8 cellular contexts compared by ENCODE assay signal in the genomic region with DNA sequence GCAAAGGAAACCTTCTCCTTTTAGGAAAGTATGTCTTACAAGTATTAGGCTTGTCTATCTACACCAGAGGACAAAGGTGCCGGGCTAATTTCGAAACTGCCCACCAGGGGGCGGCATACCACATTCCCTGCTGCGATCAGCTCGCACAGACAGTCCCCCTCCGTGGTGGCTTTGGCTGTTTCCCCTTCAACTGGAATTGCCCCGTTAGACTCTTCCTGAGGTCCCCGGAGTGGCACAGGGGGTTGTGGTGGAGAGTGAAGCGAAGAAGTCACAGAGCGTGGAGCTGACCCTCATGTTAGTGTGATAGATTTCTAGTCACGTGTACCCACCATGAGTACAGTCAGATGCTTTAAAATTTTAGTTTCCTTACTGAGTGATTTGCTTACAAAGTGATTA. TPM values are rescaled to one million over a fixed set of nuclear protein-coding genes. Genes with fewer than 3 reads are reported as not detected.
A peak's percentile ranks its signal among the peaks of the same experiment; 100 is the strongest.
DNase-seq lines count a peak whose midpoint lies in the region; ATAC-seq and TF ChIP-seq lines count a peak whose summit lies in the region.

No MANE protein-coding gene starts in this region.

- H4K20me1 ChIP-seq in mammary epithelial cell (ENCODE audit: insufficient read depth, low read length): no peaks in the 10 kb centered on the region

- no TSS peak for BruUV-seq in mammary epithelial cell (replicated peaks; lab: Mats Ljungman, UMichigan)

- H2AFZ ChIP-seq in ACC112 (ENCODE audit: low read length, unreplicated experiment) (peak overlapping the region; percentile 100), mammary epithelial cell (ENCODE audit: low read depth, low read length) (peak overlapping the region; percentile 98)

- intact Hi-C loops in mammary epithelial cell (cut with micrococcal nuclease): loop anchor here (1.0 to 5.0 kb wide), 4 partner anchors 208 to 1106 kb away; no protein-coding TSS in a partner anchor

- H3K4me2 ChIP-seq in mammary epithelial cell (ENCODE audit: insufficient read depth, low read depth, low read length): peak overlapping the region; percentile 74

- in situ Hi-C loops in mammary epithelial cell (cut with MboI; ENCODE audit: low sequenced_read_pairs in 2 of 2): loop anchor here in 1 of 2 donors (10.0 kb wide), 1 partner anchor 346 kb away; no protein-coding TSS in a partner anchor

- DNase-seq in NCI-H2107 (lab: John Stamatoyannopoulos, UW) (peak; percentile 28), WERI-Rb-1 (peak; percentile 89), mammary epithelial cell (peak; percentile 70), iris pigment epithelial cell (ENCODE audit: low read depth) (peak; percentile 65)
- DNase-seq in stimulated activated CD4-positive, alpha-beta T cell treated with anti-CD3 and anti-CD28 coated beads, Interleukin-12 subunit alpha, Interleukin-12 subunit beta, amount 100 ng/mL, for 4 hours: peak; percentile 90

- TF ChIP-seq CTCF in WERI-Rb-1 (IDR thresholded peaks at IDR 0.05; ENCODE audit: low read depth, low read length) (peak; percentile 86), mammary epithelial cell (conservative IDR thresholded peaks at IDR 0.05 in 1 of 2, IDR thresholded peaks at IDR 0.05 in 1 of 2; ENCODE audit: extremely low read depth in 1 of 2, insufficient read depth in 1 of 2, low read depth in 1 of 2, low read length in 2 of 2) (peak; percentile 93 to 95)

- H3K4me3 ChIP-seq in ACC112 (ENCODE audit: low read depth, low read length) (peak overlapping the region; percentile 85), WERI-Rb-1 (ENCODE audit: low read depth, low read length) (peak overlapping the region; percentile 30), mammary epithelial cell (replicated peaks in 1 of 3; ENCODE audit: insufficient read depth in 1 of 3, low read depth in 2 of 3, low read length in 3 of 3) (peak overlapping the region; percentile 38 to 49 (median 42))

- H3K79me2 ChIP-seq in ACC112 (ENCODE audit: control insufficient read depth, insufficient read depth, low read length, unreplicated experiment): no peaks in the 10 kb centered on the region
- no peaks in the 10 kb centered on the region for H3K79me2 ChIP-seq in mammary epithelial cell (ENCODE audit: insufficient read depth, low read length)

- CTCF ChIA-PET in mammary epithelial cell (lab: Charles Lee; ENCODE audit: low non-redundant PET): interaction anchor here (0.5 to 1.4 kb wide), 5 partner anchors 15 to 408 kb away, joined by 3 to 21 read pairs (median 7); no protein-coding TSS in a partner anchor

- H3K9me3 ChIP-seq in WERI-Rb-1 (ENCODE audit: severe bottlenecking) (no peaks in the 10 kb centered on the region), mammary epithelial cell (replicated peaks; ENCODE audit: insufficient read depth, low read length) (no peaks in the 10 kb centered on the region)

- no peak overlapping the region for H3K27ac ChIP-seq in ACC112 (ENCODE audit: low read depth, low read length)
- H3K27ac ChIP-seq in WERI-Rb-1: no peak overlapping the region
- H3K27ac ChIP-seq in mammary epithelial cell (ENCODE audit: insufficient read depth, low read depth, low read length): peak overlapping the region; percentile 27

- peaks cover 5% of the 10 kb centered on the region for H3K4me1 ChIP-seq in ACC112 (ENCODE audit: control insufficient read depth, insufficient read depth, low read length, unreplicated experiment)
- peaks cover 17% of the 10 kb centered on the region for H3K4me1 ChIP-seq in mammary epithelial cell (ENCODE audit: insufficient read depth, low read length)

- H3K27me3 ChIP-seq in ACC112 (ENCODE audit: insufficient read depth, low read length) (peaks cover 13% of the 10 kb centered on the region), WERI-Rb-1 (ENCODE audit: insufficient read depth, low read depth, severe bottlenecking) (no peaks in the 10 kb centered on the region), mammary epithelial cell (ENCODE audit: insufficient read depth, low read length) (no peaks in the 10 kb centered on the region)

- dilution Hi-C loops in mammary epithelial cell (cut with HindIII; ENCODE audit: low sequenced_read_pairs): no loop called here

- peak overlapping the region; percentile 46 for H3K9ac ChIP-seq in mammary epithelial cell (ENCODE audit: insufficient read depth, low read length)

- ATAC-seq in GM18858 (IDR thresholded peaks at IDR 0.05; ENCODE audit: unreplicated experiment): peak; percentile 44
- peak; percentile 57 for ATAC-seq in HG03066 (IDR thresholded peaks at IDR 0.05; ENCODE audit: low read depth, unreplicated experiment)

- WGBS in mammary epithelial cell (ENCODE audit: low coverage, missing lambda C conversion rate): 0% methylated on average over 6 of the region's 11 CpGs

- H3K36me3 ChIP-seq in ACC112 (ENCODE audit: insufficient read depth, low read length) (no peaks in the 10 kb centered on the region), WERI-Rb-1 (no peaks in the 10 kb centered on the region), mammary epithelial cell (ENCODE audit: insufficient read depth, low read length) (no peaks in the 10 kb centered on the region)

RNA-seq across cellular contexts. Expression of gene PTTG1, which starts 17.5 kb away (rescaled TPM):
- total RNA-seq in mammary epithelial cell: 100 to 1,000 TPM in 1 of 2 donors, 10 to 100 TPM in 1; 28.5 to 106 TPM
- 381 TPM for polyA plus RNA-seq in mammary epithelial cell
- polyA minus RNA-seq in mammary epithelial cell: 53.7 TPM

RNA-seq across cellular contexts. Expression of gene SLU7, which starts 20.3 kb away (rescaled TPM):
- 10 to 100 TPM; 38.3 to 38.7 TPM for total RNA-seq in mammary epithelial cell
- polyA plus RNA-seq in mammary epithelial cell: 21.4 TPM
- 34.9 TPM for polyA minus RNA-seq in mammary epithelial cell

RNA-seq across cellular contexts. Expression of gene FAM200C, which starts 39.3 kb away (rescaled TPM):
- 1 to 10 TPM; 1.6 to 2.8 TPM for total RNA-seq in mammary epithelial cell
- polyA plus RNA-seq in mammary epithelial cell: 1.3 TPM
- polyA minus RNA-seq in mammary epithelial cell: not detected

Comparison
In these comparisons a context has a peak if more than half of its experiments do, and no peak if none do; other contexts are left out.
1. H3K4me3 ChIP-seq: peak in every context shown above with its lines; median percentile 85 in ACC112; 42 in mammary epithelial cell; 30 in WERI-Rb-1.
2. DNase-seq: peak in every context shown above with its lines; median percentile 90 in stimulated activated CD4-positive, alpha-beta T cell treated with anti-CD3 and anti-CD28 coated beads, Interleukin-12 subunit alpha, Interleukin-12 subunit beta, amount 100 ng/mL, for 4 hours; 89 in WERI-Rb-1; 70 in mammary epithelial cell; 65 in iris pigment epithelial cell; 28 in NCI-H2107.